Comparison of ENCODE assay signal across 25 cellular contexts in the genomic region with DNA sequence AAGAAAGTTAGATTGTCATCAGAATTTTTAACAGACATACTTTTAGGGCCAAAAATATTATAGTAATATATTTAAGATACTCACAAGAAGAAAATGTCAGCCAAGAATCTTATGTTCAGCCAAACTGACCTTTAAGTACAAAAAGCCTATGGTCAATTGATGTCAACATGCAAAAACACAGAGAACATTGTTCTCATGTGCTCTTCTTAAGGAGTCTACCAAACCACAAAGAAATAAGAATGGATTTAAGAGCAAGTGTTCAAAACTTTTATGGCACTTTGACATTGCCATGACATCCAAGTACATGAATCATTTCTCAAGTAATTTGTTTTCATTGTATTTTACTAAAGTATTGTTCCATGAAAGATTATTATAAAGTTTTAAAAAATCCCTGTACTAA.
"Had no signal": no experiment of that assay in that cellular context is flagged by ENCODE, and none has a peak within 500 bp of the region (broad histone marks: within the 10 kb centered on the region; RNA-seq: fewer than 3 reads in every experiment).

No MANE protein-coding gene starts in this region.

- H3K4me1 ChIP-seq: lower lobe of right lung, parathyroid adenoma, psoas muscle, right atrium auricular region, right lobe of liver, spleen, testis, thyroid gland, transverse colon had no signal

- H3K9ac ChIP-seq: parathyroid adenoma had no signal

- H2AFZ ChIP-seq: parathyroid adenoma had no signal

- H3K27me3 ChIP-seq: left lung, right atrium auricular region, right lobe of liver, spleen, testis, thyroid gland, transverse colon, upper lobe of left lung, vagina had no signal

- H3K79me2 ChIP-seq: parathyroid adenoma had no signal

- H3K36me3 ChIP-seq: left lung, lower lobe of right lung, right atrium auricular region, right lobe of liver, spleen, thyroid gland, transverse colon, upper lobe of left lung, vagina had no signal

- H3K4me3 ChIP-seq: left lung, lower lobe of right lung, psoas muscle, right atrium auricular region, right lobe of liver, spleen, testis, thyroid gland, transverse colon, upper lobe of left lung, vagina had no signal

- H3K27ac ChIP-seq: left lung, lower lobe of right lung, parathyroid adenoma, psoas muscle, right atrium auricular region, right lobe of liver, spleen, testis, thyroid gland, transverse colon, upper lobe of left lung, vagina had no signal

- DNase-seq: hypothalamus; immature natural killer cell; kidney; left colon; left lung; lower lobe of right lung; mammary epithelial cell; mesenchymal stem cell; naive thymus-derived CD8-positive, alpha-beta T cell; nucleus accumbens; psoas muscle; right lobe of liver; small intestine; spleen; stimulated activated CD4-positive, alpha-beta T cell treated with anti-CD3 and anti-CD28 coated beads, Interleukin-4, amount 100 ng/mL, for 4 hours; stimulated activated CD8-positive, alpha-beta memory T cell treated with anti-CD3 and anti-CD28 coated beads, Interleukin-4, amount 100 ng/mL, for 48 hours; stimulated activated naive CD4-positive, alpha-beta T cell treated with Interleukin-2 at 50 U/mL for 16 hours; stimulated activated naive CD8-positive, alpha-beta T cell treated with anti-CD3 and anti-CD28 coated beads, Interleukin-15, amount 100 ng/mL, for 72 hours; testis; thyroid gland; transverse colon; upper lobe of left lung had no signal

- H3K9me3 ChIP-seq: left lung, lower lobe of right lung, psoas muscle, right atrium auricular region, right lobe of liver, spleen, testis, thyroid gland, transverse colon, upper lobe of left lung, vagina had no signal
